Comparison of ENCODE assay signal across 2 cellular contexts in the genomic region with DNA sequence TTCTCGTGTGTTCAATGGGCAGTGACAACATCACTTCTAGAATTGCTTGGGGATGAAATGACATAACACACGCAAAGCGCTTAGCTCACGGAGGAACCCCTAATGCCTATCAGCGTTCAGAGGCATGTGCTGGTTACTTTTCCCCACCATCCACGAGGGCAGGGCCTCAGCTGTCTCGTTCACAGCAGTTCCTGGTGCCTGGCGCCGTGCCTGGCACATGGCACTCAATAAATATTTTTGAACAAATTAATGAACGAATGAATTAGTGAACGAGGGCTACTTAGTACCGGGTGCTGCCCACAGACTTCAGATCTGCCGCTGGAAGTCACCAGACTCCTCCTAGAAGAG.
TF ChIP-seq lines count a peak whose summit lies in the region.

No MANE protein-coding gene starts in this region.

TF ChIP-seq in SK-N-SH, 30 proteins besides CTCF, POLR2A, EP300 and RAD21:
- no peak for TF ChIP-seq YY1 (IDR thresholded peaks at IDR 0.05; ENCODE audit: low read depth)
- TF ChIP-seq NRF1 (IDR thresholded peaks at IDR 0.05; ENCODE audit: low read depth, low read length), result no peak
- TF ChIP-seq, protein P1, sequence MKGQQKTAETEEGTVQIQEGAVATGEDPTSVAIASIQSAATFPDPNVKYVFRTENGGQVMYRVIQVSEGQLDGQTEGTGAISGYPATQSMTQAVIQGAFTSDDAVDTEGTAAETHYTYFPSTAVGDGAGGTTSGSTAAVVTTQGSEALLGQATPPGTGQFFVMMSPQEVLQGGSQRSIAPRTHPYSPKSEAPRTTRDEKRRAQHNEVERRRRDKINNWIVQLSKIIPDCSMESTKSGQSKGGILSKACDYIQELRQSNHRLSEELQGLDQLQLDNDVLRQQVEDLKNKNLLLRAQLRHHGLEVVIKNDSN (IDR thresholded peaks at IDR 0.05; ENCODE audit: borderline replicate concordance, low read depth), result no peak
- TF ChIP-seq SMC3 (IDR thresholded peaks at IDR 0.05; ENCODE audit: low read depth, low read length), result no peak
- TF ChIP-seq, protein P2, sequence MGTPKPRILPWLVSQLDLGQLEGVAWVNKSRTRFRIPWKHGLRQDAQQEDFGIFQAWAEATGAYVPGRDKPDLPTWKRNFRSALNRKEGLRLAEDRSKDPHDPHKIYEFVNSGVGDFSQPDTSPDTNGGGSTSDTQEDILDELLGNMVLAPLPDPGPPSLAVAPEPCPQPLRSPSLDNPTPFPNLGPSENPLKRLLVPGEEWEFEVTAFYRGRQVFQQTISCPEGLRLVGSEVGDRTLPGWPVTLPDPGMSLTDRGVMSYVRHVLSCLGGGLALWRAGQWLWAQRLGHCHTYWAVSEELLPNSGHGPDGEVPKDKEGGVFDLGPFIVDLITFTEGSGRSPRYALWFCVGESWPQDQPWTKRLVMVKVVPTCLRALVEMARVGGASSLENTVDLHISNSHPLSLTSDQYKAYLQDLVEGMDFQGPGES (IDR thresholded peaks at IDR 0.05; ENCODE audit: low read depth, low read length), result no peak
- no peak for TF ChIP-seq GATA2 (CRISPR knock-in tag; IDR thresholded peaks at IDR 0.05)
- TF ChIP-seq MXI1 (IDR thresholded peaks at IDR 0.05; ENCODE audit: low read depth, low read length), result no peak
- no peak for TF ChIP-seq RCOR1 (IDR thresholded peaks at IDR 0.05; ENCODE audit: low read length)
- no peak for TF ChIP-seq MEF2A (IDR thresholded peaks at IDR 0.05; ENCODE audit: borderline replicate concordance, low read depth)
- no peak for TF ChIP-seq RXRA (IDR thresholded peaks at IDR 0.05; ENCODE audit: borderline replicate concordance, low read depth)
- no peak for TF ChIP-seq POLR2AphosphoS5 (IDR thresholded peaks at IDR 0.05; ENCODE audit: low read depth, low read length)
- no peak for TF ChIP-seq TAF1 (IDR thresholded peaks at IDR 0.05; ENCODE audit: borderline replicate concordance, low read depth, low read length)
- TF ChIP-seq EZH2phosphoT487 (IDR thresholded peaks at IDR 0.05; ENCODE audit: borderline replicate concordance, low read depth), result no peak
- no peak for TF ChIP-seq FOSL2 (IDR thresholded peaks at IDR 0.05; ENCODE audit: borderline replicate concordance, low read depth)
- TF ChIP-seq SIN3A (IDR thresholded peaks at IDR 0.05; ENCODE audit: borderline replicate concordance, low read depth, low read length), result no peak
- no peak for TF ChIP-seq ELF1 (IDR thresholded peaks at IDR 0.05)
- TF ChIP-seq GABPA (IDR thresholded peaks at IDR 0.05; ENCODE audit: low read depth), result no peak
- TF ChIP-seq PBX3 (IDR thresholded peaks at IDR 0.05), result no peak
- no peak for TF ChIP-seq JUND (IDR thresholded peaks at IDR 0.05)
- no peak for TF ChIP-seq FOXJ3 (CRISPR knock-in tag; IDR thresholded peaks at IDR 0.05)
TF ChIP-seq in SK-N-SH: peak in this region for 0.

TF ChIP-seq in SK-N-SH treated with all-trans-retinoic acid at 6 μM for 48 hours, 23 proteins besides CTCF, POLR2A, EP300 and RAD21:
- no peak for TF ChIP-seq TSHZ2 (CRISPR knock-in tag; IDR thresholded peaks at IDR 0.05)
- no peak for TF ChIP-seq BACH2 (CRISPR knock-in tag; IDR thresholded peaks at IDR 0.05; ENCODE audit: borderline replicate concordance)
- TF ChIP-seq CSRNP3 (CRISPR knock-in tag; IDR thresholded peaks at IDR 0.05), result no peak
- TF ChIP-seq GLIS3 (CRISPR knock-in tag; IDR thresholded peaks at IDR 0.05), result no peak
TF ChIP-seq in SK-N-SH treated with all-trans-retinoic acid at 6 μM for 48 hours: peak in this region for 0.
